ENCODE assay signal across 11 cellular contexts in genomic region chr4:122710434-122711308, GRCh38. TPM values are rescaled to one million over a fixed set of nuclear protein-coding genes. Genes with fewer than 3 reads are reported as not detected.
DNase-seq lines count a peak whose midpoint lies in the region; ATAC-seq, FAIRE-seq and TF ChIP-seq lines count a peak whose summit lies in the region.
"Had no signal": no experiment of that assay in that cellular context is flagged by ENCODE, and none has a peak within 500 bp of the region (broad histone marks: within the 10 kb centered on the region; RNA-seq: fewer than 3 reads in every experiment).

No MANE protein-coding gene starts in this region.

- FAIRE-seq in keratinocyte (lab: Jason Lieb, UNC) (peak; percentile 82), small intestine (lab: Jason Lieb, UNC) (no peak)
- FAIRE-seq: pancreas had no signal

- H3K9me1 ChIP-seq in keratinocyte (ENCODE audit: control insufficient read depth, extremely low read depth, insufficient read depth, low read length): no peaks in the 10 kb centered on the region

- H3K4me3 ChIP-seq in HFF-Myc (replicated peaks; ENCODE audit: low read depth, low read length) (no peak overlapping the region), keratinocyte (ENCODE audit: control insufficient read depth in 2 of 3, extremely low read depth in 1 of 3, insufficient read depth in 2 of 3, low read depth in 1 of 3, low read length in 3 of 3) (no peak overlapping the region), small intestine (ENCODE audit: low read depth in 1 of 2, low read length in 2 of 2) (no peak overlapping the region)
- H3K4me3 ChIP-seq: coronary artery, pancreas, SJSA1 had no signal

- peak; percentile 70 for ATAC-seq in GM18870 (IDR thresholded peaks at IDR 0.05; ENCODE audit: unreplicated experiment)

- H3K9me3 ChIP-seq in keratinocyte (ENCODE audit: control insufficient read depth, low read depth, low read length) (no peaks in the 10 kb centered on the region), small intestine (ENCODE audit: control insufficient read depth, low read depth) (no peaks in the 10 kb centered on the region)
- H3K9me3 ChIP-seq: pancreas, SJSA1 had no signal

- H3K4me2 ChIP-seq in keratinocyte (ENCODE audit: control insufficient read depth, extremely low read depth, insufficient read depth, low read depth, low read length): peak overlapping the region; percentile 25

- no peaks in the 10 kb centered on the region for H3K27me3 ChIP-seq in keratinocyte (ENCODE audit: control insufficient read depth, extremely low read depth, insufficient read depth, low read length)
- H3K27me3 ChIP-seq in small intestine (ENCODE audit: control insufficient read depth in 2 of 2, insufficient read depth in 2 of 2, low read length in 2 of 2): no peaks in the 10 kb centered on the region
- H3K27me3 ChIP-seq: pancreas, SJSA1 had no signal

- H3K36me3 ChIP-seq in keratinocyte (ENCODE audit: control insufficient read depth in 2 of 2, extremely low read depth in 1 of 2, insufficient read depth in 2 of 2, low read length in 2 of 2): peaks cover 0 to 10% of the 10 kb centered on the region in 2 experiments
- H3K36me3 ChIP-seq in small intestine (ENCODE audit: control insufficient read depth in 2 of 2, insufficient read depth in 2 of 2, low read length in 2 of 2): no peaks in the 10 kb centered on the region
- H3K36me3 ChIP-seq: pancreas, SJSA1 had no signal

- H3K4me1 ChIP-seq in keratinocyte (ENCODE audit: control insufficient read depth, extremely low read depth, insufficient read depth, low read length): no peaks in the 10 kb centered on the region
- H3K4me1 ChIP-seq in small intestine (ENCODE audit: control insufficient read depth in 2 of 2, insufficient read depth in 1 of 2, low read depth in 1 of 2, low read length in 1 of 2): no peaks in the 10 kb centered on the region
- H3K4me1 ChIP-seq: pancreas, SJSA1 had no signal

- dilution Hi-C loops in keratinocyte (cut with MboI; ENCODE audit: extremely low pct_ligation_motif_present, low sequenced_read_pairs): no loop called here

- WGBS in small intestine, 3 donors: 62 to 81% (median 70%) methylated on average over 9 of the region's 9 CpGs

- no peaks in the 10 kb centered on the region for H3K79me2 ChIP-seq in keratinocyte (ENCODE audit: control insufficient read depth, insufficient read depth, low read length)

- H4K20me1 ChIP-seq in keratinocyte (ENCODE audit: control insufficient read depth, extremely low read depth, insufficient read depth, low read length): no peaks in the 10 kb centered on the region

- TF ChIP-seq CTCF in HFF-Myc (IDR thresholded peaks at IDR 0.05; ENCODE audit: low read depth, low read length, missing control alignments) (no peak), keratinocyte (optimal IDR thresholded peaks at IDR 0.05 in 1 of 3, IDR thresholded peaks at IDR 0.05 in 1 of 3, conservative IDR thresholded peaks at IDR 0.05 in 1 of 3; ENCODE audit: extremely low read depth in 1 of 3, insufficient read depth in 2 of 3, low read length in 3 of 3) (no peak)

- peak; percentile 27 for DNase-seq in HFF-Myc (ENCODE audit: extremely low read depth, low read depth)
- peak; percentile 86 for DNase-seq in NCI-H526 (lab: John Stamatoyannopoulos, UW)
- no peak for DNase-seq in keratinocyte (ENCODE audit: low read depth, low spot score)
- no peak for DNase-seq in effector CD8-positive, alpha-beta T cell (lab: John Stamatoyannopoulos, UW)
- no peak for DNase-seq in ecto neural progenitor cell (ENCODE audit: low spot score)
- DNase-seq in small intestine: no peak
- DNase-seq in activated gamma-delta T cell treated with Interleukin-2 at 50 U/mL for 16 hours: no peak
- DNase-seq: pancreas had no signal

- H3K27ac ChIP-seq in keratinocyte (ENCODE audit: control insufficient read depth, insufficient read depth, low read length): no peak overlapping the region
- no peak overlapping the region for H3K27ac ChIP-seq in small intestine (ENCODE audit: low read depth in 1 of 2, low read length in 1 of 2)
- H3K27ac ChIP-seq: coronary artery, pancreas, SJSA1 had no signal

- H3K9ac ChIP-seq in keratinocyte (ENCODE audit: control insufficient read depth, extremely low read depth, insufficient read depth, low read length): no peak overlapping the region

- peak overlapping the region; percentile 27 for H2AFZ ChIP-seq in keratinocyte (ENCODE audit: control insufficient read depth, low read length)

RNA-seq across cellular contexts. Expression of gene BBS12, which starts 21.8 kb away (rescaled TPM):
- polyA plus RNA-seq in keratinocyte (2.3 to 2.5 TPM (median 2.4 TPM) in 3 replicates), small intestine (1 to 10 TPM; 1.3 to 1.5 (median 1.4) TPM)
- polyA plus RNA-seq in keratinocyte (2011; ENCODE audit: low read depth): 1.7 TPM
- 1.4 and 2.9 TPM in 2 replicates for polyA plus RNA-seq in keratinocyte (2011; cell fraction: cytosol; rRNA removed)
- 2.9 and 3.1 TPM in 2 replicates for polyA plus RNA-seq in keratinocyte (2011; cell fraction: nucleus; rRNA removed)
- polyA plus RNA-seq in keratinocyte (2012; ENCODE audit: low replicate concordance): 2.6 and 2.9 TPM in 2 replicates
- polyA minus RNA-seq in keratinocyte: 0.79 to 2.7 TPM (median 2.7 TPM) in 3 replicates
- 1.7 TPM for polyA minus RNA-seq in keratinocyte (2011; cell fraction: cytosol; rRNA and poly(A)+ RNA removed)
- 2.2 and 4.8 TPM in 2 replicates for polyA minus RNA-seq in keratinocyte (2011; cell fraction: nucleus; rRNA and poly(A)+ RNA removed)

Comparison
In these comparisons a context has a peak if more than half of its experiments do, and no peak if none do; other contexts are left out.
1. DNase-seq: peak in HFF-Myc (single experiment) and NCI-H526 (2 of 2); none in keratinocyte (single experiment), effector CD8-positive, alpha-beta T cell (single experiment), ecto neural progenitor cell (single experiment), small intestine (single experiment) and activated gamma-delta T cell treated with Interleukin-2 at 50 U/mL for 16 hours (single experiment).